In the genomic region with DNA sequence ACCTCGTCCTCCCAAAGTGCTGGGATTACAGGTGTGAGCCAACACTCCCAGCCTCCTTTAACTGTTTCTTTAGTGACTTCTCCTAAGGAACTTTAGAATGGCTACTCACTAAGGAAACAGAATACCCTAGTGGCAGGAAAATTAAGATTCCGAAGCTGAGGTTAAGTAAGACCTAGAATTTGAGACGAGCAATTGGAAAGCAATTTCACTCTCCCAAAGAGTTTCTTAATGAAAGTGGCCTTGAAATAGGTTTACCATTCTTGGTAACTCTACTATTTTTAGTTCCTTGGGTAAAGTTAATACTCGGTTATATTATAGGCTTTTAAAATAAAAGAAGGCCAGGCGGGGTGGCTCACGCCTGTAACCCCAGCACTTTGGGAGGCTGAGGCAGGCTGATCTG, we compare ENCODE assay signal across 25 cellular contexts.
"Had no signal": no experiment of that assay in that cellular context is flagged by ENCODE, and none has a peak within 500 bp of the region (broad histone marks: within the 10 kb centered on the region; RNA-seq: fewer than 3 reads in every experiment).

No MANE protein-coding gene starts in this region.

- H3K27ac ChIP-seq: colonic mucosa, neutrophil, parathyroid adenoma, right atrium auricular region, stomach, thyroid gland had no signal

- H3K36me3 ChIP-seq: colonic mucosa, neutrophil, right atrium auricular region, stomach, thyroid gland had no signal

- H3K4me1 Mint-ChIP-seq: central memory CD8-positive, alpha-beta T cell; neural crest cell had no signal

- H3K4me3 ChIP-seq: colonic mucosa, lung, right atrium auricular region, stomach, thyroid gland had no signal

- H3K36me3 Mint-ChIP-seq: naive B cell; natural killer cell treated with Interleukin-12 subunit alpha and Interleukin-12 subunit beta and Interleukin-15 and Interleukin-18, amount 100 ng/mL, for 72 hours; stimulated activated effector memory CD8-positive, alpha-beta T cell treated with anti-CD3 and anti-CD28 coated beads, Interleukin-12 subunit alpha, Interleukin-12 subunit beta, amount 100 ng/mL, for 72 hours had no signal

- ATAC-seq: left lobe of liver; natural killer cell treated with Interleukin-12 subunit alpha and Interleukin-12 subunit beta and Interleukin-15 and Interleukin-18, amount 100 ng/mL, for 72 hours; sciatic nerve; stimulated activated effector memory CD8-positive, alpha-beta T cell treated with anti-CD3 and anti-CD28 coated beads, Interleukin-12 subunit alpha, Interleukin-12 subunit beta, amount 100 ng/mL, for 72 hours had no signal

- H3K9ac ChIP-seq: parathyroid adenoma had no signal

- H3K79me2 ChIP-seq: parathyroid adenoma had no signal

- H2AFZ ChIP-seq: parathyroid adenoma had no signal

- H3K27me3 Mint-ChIP-seq: dendritic cell treated with granulocyte-macrophage colony-stimulating factor and Interleukin-4, amounts not matched to agents 40 ng/mL and 50 ng/mL, for 4 days; progenitor cell of endocrine pancreas had no signal

- H3K27ac Mint-ChIP-seq: dendritic cell treated with granulocyte-macrophage colony-stimulating factor and Interleukin-4, amounts not matched to agents 40 ng/mL and 50 ng/mL, for 4 days; memory B cell; naive B cell; natural killer cell treated with Interleukin-12 subunit alpha and Interleukin-12 subunit beta and Interleukin-15 and Interleukin-18, amount 100 ng/mL, for 72 hours; progenitor cell of endocrine pancreas; stimulated activated effector memory CD8-positive, alpha-beta T cell treated with anti-CD3 and anti-CD28 coated beads, Interleukin-12 subunit alpha, Interleukin-12 subunit beta, amount 100 ng/mL, for 72 hours had no signal

- H3K9me3 ChIP-seq: colonic mucosa, neutrophil, right atrium auricular region, stomach, thyroid gland had no signal

- H3K4me3 Mint-ChIP-seq: central memory CD8-positive, alpha-beta T cell; dendritic cell treated with granulocyte-macrophage colony-stimulating factor and Interleukin-4, amounts not matched to agents 40 ng/mL and 50 ng/mL, for 4 days; memory B cell; naive B cell; natural killer cell treated with Interleukin-12 subunit alpha and Interleukin-12 subunit beta and Interleukin-15 and Interleukin-18, amount 100 ng/mL, for 72 hours; neural crest cell; stimulated activated effector memory CD8-positive, alpha-beta T cell treated with anti-CD3 and anti-CD28 coated beads, Interleukin-12 subunit alpha, Interleukin-12 subunit beta, amount 100 ng/mL, for 72 hours had no signal

- DNase-seq: colonic mucosa; effector memory CD4-positive, alpha-beta T cell; foreskin melanocyte; naive B cell; stimulated activated CD4-positive, alpha-beta T cell treated with anti-CD3 and anti-CD28 coated beads, Interleukin-2, amount 100 ng/mL, for 24 hours; stimulated activated CD4-positive, alpha-beta T cell treated with anti-CD3 and anti-CD28 coated beads, Interleukin-4, amount 100 ng/mL, for 24 hours; stimulated activated naive CD4-positive, alpha-beta T cell treated with Interleukin-2 at 50 U/mL for 16 hours; stomach; thyroid gland; trophoblast cell had no signal

- H3K9me3 Mint-ChIP-seq: central memory CD8-positive, alpha-beta T cell; dendritic cell treated with granulocyte-macrophage colony-stimulating factor and Interleukin-4, amounts not matched to agents 40 ng/mL and 50 ng/mL, for 4 days; memory B cell; naive B cell; natural killer cell treated with Interleukin-12 subunit alpha and Interleukin-12 subunit beta and Interleukin-15 and Interleukin-18, amount 100 ng/mL, for 72 hours; neural crest cell; stimulated activated effector memory CD8-positive, alpha-beta T cell treated with anti-CD3 and anti-CD28 coated beads, Interleukin-12 subunit alpha, Interleukin-12 subunit beta, amount 100 ng/mL, for 72 hours had no signal

- H3K27me3 ChIP-seq: colonic mucosa, right atrium auricular region, stomach, thyroid gland had no signal

- FAIRE-seq: endometrium, keratinocyte had no signal

- H3K4me1 ChIP-seq: colonic mucosa, parathyroid adenoma had no signal
